1 cellular context compared by ENCODE assay signal in the genomic region with DNA sequence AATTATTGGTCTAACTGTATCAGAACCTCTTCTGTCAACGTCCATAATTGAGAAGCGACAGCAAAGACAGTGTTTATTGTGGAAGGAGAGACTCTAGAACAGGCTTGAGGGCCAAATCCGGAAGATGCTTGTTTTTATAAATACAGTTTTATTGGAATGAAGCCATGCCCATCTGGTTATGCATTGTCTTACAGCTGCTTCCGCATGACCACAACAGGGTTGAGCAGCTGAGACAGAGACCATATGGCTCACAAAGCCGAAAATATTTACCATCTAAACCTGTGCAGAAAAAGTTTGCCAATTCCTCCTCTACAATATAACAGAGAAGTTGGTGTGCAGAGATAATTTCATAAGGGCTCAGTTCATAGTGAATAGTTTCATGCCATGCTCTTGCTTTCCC.
TF ChIP-seq lines count a peak whose summit lies in the region.

No MANE protein-coding gene starts in this region.

TF ChIP-seq in HepG2, 621 proteins besides CTCF, POLR2A, EP300 and RAD21:
- no peak for TF ChIP-seq ZNF143 (CRISPR knock-in tag; IDR thresholded peaks at IDR 0.05)
- no peak for TF ChIP-seq TSC22D2 (CRISPR knock-in tag; IDR thresholded peaks at IDR 0.05; ENCODE audit: borderline replicate concordance)
- no peak for TF ChIP-seq ZNF570 (CRISPR knock-in tag; IDR thresholded peaks at IDR 0.05; ENCODE audit: borderline replicate concordance)
- TF ChIP-seq, protein P1, sequence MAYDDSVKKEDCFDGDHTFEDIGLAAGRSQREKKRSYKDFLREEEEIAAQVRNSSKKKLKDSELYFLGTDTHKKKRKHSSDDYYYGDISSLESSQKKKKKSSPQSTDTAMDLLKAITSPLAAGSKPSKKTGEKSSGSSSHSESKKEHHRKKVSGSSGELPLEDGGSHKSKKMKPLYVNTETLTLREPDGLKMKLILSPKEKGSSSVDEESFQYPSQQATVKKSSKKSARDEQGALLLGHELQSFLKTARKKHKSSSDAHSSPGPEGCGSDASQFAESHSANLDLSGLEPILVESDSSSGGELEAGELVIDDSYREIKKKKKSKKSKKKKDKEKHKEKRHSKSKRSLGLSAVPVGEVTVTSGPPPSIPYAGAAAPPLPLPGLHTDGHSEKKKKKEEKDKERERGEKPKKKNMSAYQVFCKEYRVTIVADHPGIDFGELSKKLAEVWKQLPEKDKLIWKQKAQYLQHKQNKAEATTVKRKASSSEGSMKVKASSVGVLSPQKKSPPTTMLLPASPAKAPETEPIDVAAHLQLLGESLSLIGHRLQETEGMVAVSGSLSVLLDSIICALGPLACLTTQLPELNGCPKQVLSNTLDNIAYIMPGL (CRISPR knock-in tag; IDR thresholded peaks at IDR 0.05; ENCODE audit: borderline replicate concordance in 1 of 2, low read depth in 1 of 2): no peak
- TF ChIP-seq, protein P2, sequence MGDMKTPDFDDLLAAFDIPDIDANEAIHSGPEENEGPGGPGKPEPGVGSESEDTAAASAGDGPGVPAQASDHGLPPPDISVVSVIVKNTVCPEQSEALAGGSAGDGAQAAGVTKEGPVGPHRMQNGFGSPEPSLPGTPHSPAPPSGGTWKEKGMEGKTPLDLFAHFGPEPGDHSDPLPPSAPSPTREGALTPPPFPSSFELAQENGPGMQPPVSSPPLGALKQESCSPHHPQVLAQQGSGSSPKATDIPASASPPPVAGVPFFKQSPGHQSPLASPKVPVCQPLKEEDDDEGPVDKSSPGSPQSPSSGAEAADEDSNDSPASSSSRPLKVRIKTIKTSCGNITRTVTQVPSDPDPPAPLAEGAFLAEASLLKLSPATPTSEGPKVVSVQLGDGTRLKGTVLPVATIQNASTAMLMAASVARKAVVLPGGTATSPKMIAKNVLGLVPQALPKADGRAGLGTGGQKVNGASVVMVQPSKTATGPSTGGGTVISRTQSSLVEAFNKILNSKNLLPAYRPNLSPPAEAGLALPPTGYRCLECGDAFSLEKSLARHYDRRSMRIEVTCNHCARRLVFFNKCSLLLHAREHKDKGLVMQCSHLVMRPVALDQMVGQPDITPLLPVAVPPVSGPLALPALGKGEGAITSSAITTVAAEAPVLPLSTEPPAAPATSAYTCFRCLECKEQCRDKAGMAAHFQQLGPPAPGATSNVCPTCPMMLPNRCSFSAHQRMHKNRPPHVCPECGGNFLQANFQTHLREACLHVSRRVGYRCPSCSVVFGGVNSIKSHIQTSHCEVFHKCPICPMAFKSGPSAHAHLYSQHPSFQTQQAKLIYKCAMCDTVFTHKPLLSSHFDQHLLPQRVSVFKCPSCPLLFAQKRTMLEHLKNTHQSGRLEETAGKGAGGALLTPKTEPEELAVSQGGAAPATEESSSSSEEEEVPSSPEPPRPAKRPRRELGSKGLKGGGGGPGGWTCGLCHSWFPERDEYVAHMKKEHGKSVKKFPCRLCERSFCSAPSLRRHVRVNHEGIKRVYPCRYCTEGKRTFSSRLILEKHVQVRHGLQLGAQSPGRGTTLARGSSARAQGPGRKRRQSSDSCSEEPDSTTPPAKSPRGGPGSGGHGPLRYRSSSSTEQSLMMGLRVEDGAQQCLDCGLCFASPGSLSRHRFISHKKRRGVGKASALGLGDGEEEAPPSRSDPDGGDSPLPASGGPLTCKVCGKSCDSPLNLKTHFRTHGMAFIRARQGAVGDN (CRISPR knock-in tag; IDR thresholded peaks at IDR 0.05): no peak
- TF ChIP-seq NFKB2 (CRISPR knock-in tag; IDR thresholded peaks at IDR 0.05; ENCODE audit: borderline replicate concordance): no peak
- TF ChIP-seq YEATS4 (CRISPR knock-in tag; IDR thresholded peaks at IDR 0.05; ENCODE audit: borderline replicate concordance): no peak
